Comparison of ENCODE assay signal across 9 cellular contexts in the genomic region with DNA sequence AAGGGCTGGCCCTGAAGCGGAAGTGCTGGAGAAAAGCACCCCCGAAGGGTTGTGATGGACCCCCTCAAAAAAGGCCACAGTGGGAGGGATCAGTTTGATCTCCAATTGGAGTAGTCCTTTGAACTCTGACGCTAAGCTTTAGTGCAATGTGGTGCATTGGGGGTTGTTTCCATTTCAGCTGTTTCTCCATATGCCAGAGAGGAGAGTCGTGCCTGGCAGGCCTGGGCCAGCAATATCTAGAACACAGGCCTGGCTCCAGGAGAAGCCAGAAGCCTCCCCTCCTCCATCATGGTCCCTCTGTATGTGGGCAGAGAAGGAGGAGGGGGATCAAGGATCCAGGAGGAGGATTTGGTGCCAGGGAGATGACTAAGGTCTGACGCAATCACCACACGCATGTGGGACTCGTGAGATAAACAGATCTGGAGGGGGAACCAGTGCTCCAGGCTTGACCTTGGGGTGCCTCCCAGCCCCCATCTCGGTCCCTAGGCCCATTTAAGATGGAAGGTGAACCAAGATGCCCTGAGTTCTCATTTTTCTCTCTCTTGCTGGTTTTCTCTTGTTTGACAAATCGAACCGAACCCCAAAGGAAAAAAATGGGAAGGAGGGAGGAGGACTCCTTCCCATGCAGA.
DNase-seq lines count a peak whose midpoint lies in the region; ATAC-seq and TF ChIP-seq lines count a peak whose summit lies in the region.
"Had no signal": no experiment of that assay in that cellular context is flagged by ENCODE, and none has a peak within 500 bp of the region (broad histone marks: within the 10 kb centered on the region; RNA-seq: fewer than 3 reads in every experiment).

No MANE protein-coding gene starts in this region.

- no peak for TF ChIP-seq CTCF in heart left ventricle (IDR thresholded peaks at IDR 0.05)

- WGBS in heart left ventricle, 4 donors: 83 to 94% (median 92%) methylated on average over 10 of the region's 10 CpGs

- H3K27me3 ChIP-seq in heart left ventricle: no peaks in the 10 kb centered on the region
- H3K27me3 ChIP-seq: gastrocnemius medialis had no signal

- H3K27ac ChIP-seq in heart left ventricle: peak overlapping the region in 1 of 12 donors; percentile 87

- no peak overlapping the region for H3K4me3 Mint-ChIP-seq in T-helper 17 cell
- peak overlapping the region; percentile 16 for H3K4me3 Mint-ChIP-seq in stimulated activated effector memory CD8-positive, alpha-beta T cell treated with anti-CD3 and anti-CD28 coated beads, Interleukin-12 subunit alpha, Interleukin-12 subunit beta, amount 100 ng/mL, for 72 hours

- H3K4me1 ChIP-seq in heart left ventricle: peaks cover 0 to 60% (median 0%) of the 10 kb centered on the region in 12 donors
- H3K4me1 ChIP-seq: gastrocnemius medialis had no signal

- H3K4me3 ChIP-seq in heart left ventricle: no peak overlapping the region
- H3K4me3 ChIP-seq: gastrocnemius medialis had no signal

- no peaks in the 10 kb centered on the region for H3K27me3 Mint-ChIP-seq in T-helper 17 cell

- peaks cover 40% of the 10 kb centered on the region for H3K4me1 Mint-ChIP-seq in T-helper 17 cell
- H3K4me1 Mint-ChIP-seq in stimulated activated effector memory CD8-positive, alpha-beta T cell treated with anti-CD3 and anti-CD28 coated beads, Interleukin-12 subunit alpha, Interleukin-12 subunit beta, amount 100 ng/mL, for 72 hours: peaks cover 61% of the 10 kb centered on the region

- H3K9me3 Mint-ChIP-seq in stimulated activated effector memory CD8-positive, alpha-beta T cell treated with anti-CD3 and anti-CD28 coated beads, Interleukin-12 subunit alpha, Interleukin-12 subunit beta, amount 100 ng/mL, for 72 hours: peaks cover under 1% of the 10 kb centered on the region

- ATAC-seq in T-helper 17 cell (no peak), heart left ventricle (peak; percentile 33 to 56 (median 47))
- ATAC-seq in stimulated activated effector memory CD8-positive, alpha-beta T cell treated with anti-CD3 and anti-CD28 coated beads, Interleukin-12 subunit alpha, Interleukin-12 subunit beta, amount 100 ng/mL, for 72 hours: no peak

- H3K36me3 Mint-ChIP-seq in T-helper 17 cell (ENCODE audit: low read depth): peaks cover 1% of the 10 kb centered on the region
- H3K36me3 Mint-ChIP-seq in stimulated activated effector memory CD8-positive, alpha-beta T cell treated with anti-CD3 and anti-CD28 coated beads, Interleukin-12 subunit alpha, Interleukin-12 subunit beta, amount 100 ng/mL, for 72 hours: peaks cover 12% of the 10 kb centered on the region

- DNase-seq in SIG-M5 treated with dmso at 0.1 percent for 504 hours (lab: John Stamatoyannopoulos, UW; ENCODE audit: unreplicated experiment) (peak; percentile 74), SIG-M5 (lab: John Stamatoyannopoulos, UW) (no peak), T-helper 17 cell (no peak), heart left ventricle (peak in 3 of 5 donors; percentile 28 to 34 (median 33)), HuH-7 (ENCODE audit: low spot score) (no peak), Ammon's horn (ENCODE audit: low spot score) (no peak)
- DNase-seq in stimulated activated effector memory CD8-positive, alpha-beta T cell treated with anti-CD3 and anti-CD28 coated beads, Interleukin-12 subunit alpha, Interleukin-12 subunit beta, amount 100 ng/mL, for 72 hours (ENCODE audit: low spot score in 2 of 2): no peak
- DNase-seq in stimulated activated CD4-positive, alpha-beta T cell treated with anti-CD3 and anti-CD28 coated beads, Interleukin-15, amount 100 ng/mL, for 24 hours: no peak

- no peaks in the 10 kb centered on the region for H3K36me3 ChIP-seq in heart left ventricle
- H3K36me3 ChIP-seq: gastrocnemius medialis had no signal

- peak overlapping the region; percentile 83 for H3K27ac Mint-ChIP-seq in T-helper 17 cell
- peak overlapping the region; percentile 95 for H3K27ac Mint-ChIP-seq in stimulated activated effector memory CD8-positive, alpha-beta T cell treated with anti-CD3 and anti-CD28 coated beads, Interleukin-12 subunit alpha, Interleukin-12 subunit beta, amount 100 ng/mL, for 72 hours

- H3K9me3 ChIP-seq in T-helper 17 cell (ENCODE audit: control insufficient read depth, low read length, poor library complexity, severe bottlenecking) (no peaks in the 10 kb centered on the region), heart left ventricle (peaks cover 0 to 3% (median 0%) of the 10 kb centered on the region in 12 donors)
- H3K9me3 ChIP-seq: gastrocnemius medialis had no signal

- TF ChIP-seq POLR2A in heart left ventricle (IDR thresholded peaks at IDR 0.05): no peak

- intact Hi-C loops in heart left ventricle (cut with DNase I): no loop called here

Comparison
In these comparisons a context has a peak if more than half of its experiments do, and no peak if none do; other contexts are left out.
1. DNase-seq: peak in SIG-M5 treated with dmso at 0.1 percent for 504 hours (single experiment) and heart left ventricle (3 of 5); none in SIG-M5 (single experiment), T-helper 17 cell (0 of 3), stimulated activated effector memory CD8-positive, alpha-beta T cell treated with anti-CD3 and anti-CD28 coated beads, Interleukin-12 subunit alpha, Interleukin-12 subunit beta, amount 100 ng/mL, for 72 hours (0 of 2), HuH-7 (single experiment), Ammon's horn (single experiment) and stimulated activated CD4-positive, alpha-beta T cell treated with anti-CD3 and anti-CD28 coated beads, Interleukin-15, amount 100 ng/mL, for 24 hours (single experiment).
2. ATAC-seq: peak in heart left ventricle (4 of 4); none in T-helper 17 cell (single experiment) and stimulated activated effector memory CD8-positive, alpha-beta T cell treated with anti-CD3 and anti-CD28 coated beads, Interleukin-12 subunit alpha, Interleukin-12 subunit beta, amount 100 ng/mL, for 72 hours (single experiment).